In genomic region chr9:97386733-97387503, GRCh38 we compare ENCODE assay signal across 8 cellular contexts. TPM values are rescaled to one million over a fixed set of nuclear protein-coding genes. Genes with fewer than 3 reads are reported as not detected.
A peak's percentile ranks its signal among the peaks of the same experiment; 100 is the strongest.
DNase-seq lines count a peak whose midpoint lies in the region; ATAC-seq and TF ChIP-seq lines count a peak whose summit lies in the region.

No MANE protein-coding gene starts in this region.

- CTCF ChIA-PET in CD4-positive, alpha-beta T cell (lab: Charles Lee), result interaction anchor here (1.2 kb wide), 1 partner anchor 228 kb away, joined by 3 read pairs; no protein-coding TSS in a partner anchor
- CTCF ChIA-PET in HCT116 (lab: Charles Lee), result interaction anchor here (1.0 to 2.2 kb wide), 4 partner anchors 11 to 247 kb away, joined by 3 to 5 read pairs (median 4); partner anchors contain the start of genes NCBP1 and TSTD2
- CTCF ChIA-PET in activated CD8-positive, alpha-beta T cell treated with anti-CD3 and anti-CD28 coated beads, Interleukin-2, amount 10 ng/mL, durations not matched to agents 7 days and 5 days (lab: Charles Lee), result interaction anchor here (0.6 to 4.5 kb wide), 30 partner anchors 9 to 535 kb away, joined by 3 to 41 read pairs (median 4); partner anchors contain the start of gene TDRD7

- POLR2A ChIA-PET in CD4-positive, alpha-beta T cell (lab: Charles Lee), result no interaction called here
- POLR2A ChIA-PET in HCT116 (lab: Charles Lee), result no interaction called here
- POLR2A ChIA-PET in activated CD8-positive, alpha-beta T cell treated with anti-CD3 and anti-CD28 coated beads, Interleukin-2, amount 10 ng/mL, durations not matched to agents 7 days and 5 days (lab: Charles Lee), result no interaction called here

- H2AFZ ChIP-seq in HCT116 (ENCODE audit: low read depth, low read length, poor library complexity, severe bottlenecking), result no peak overlapping the region

- no peaks in the 10 kb centered on the region for H3K4me1 Mint-ChIP-seq in CD4-positive, alpha-beta T cell (ENCODE audit: low read depth)
- peaks cover 21% of the 10 kb centered on the region for H3K4me1 Mint-ChIP-seq in activated CD8-positive, alpha-beta T cell treated with anti-CD3 and anti-CD28 coated beads, Interleukin-2, amount 10 ng/mL, durations not matched to agents 7 days and 5 days (ENCODE audit: low read depth)
- peaks cover 0 to 18% of the 10 kb centered on the region in 2 donors for H3K4me1 Mint-ChIP-seq in effector memory CD8-positive, alpha-beta T cell (ENCODE audit: low read depth in 2 of 2)

- no peaks in the 10 kb centered on the region for H3K36me3 ChIP-seq in HCT116 (ENCODE audit: control insufficient read depth in 1 of 2, insufficient read depth in 2 of 2, low read length in 2 of 2)

- no TSS peak for BruUV-seq in HCT116 (replicated peaks; lab: Mats Ljungman, UMichigan)

- H3K27me3 Mint-ChIP-seq in CD4-positive, alpha-beta T cell, result peaks cover 23% of the 10 kb centered on the region
- peaks cover 23% of the 10 kb centered on the region for H3K27me3 Mint-ChIP-seq in activated CD8-positive, alpha-beta T cell treated with anti-CD3 and anti-CD28 coated beads, Interleukin-2, amount 10 ng/mL, durations not matched to agents 7 days and 5 days (ENCODE audit: low read depth)
- peaks cover 13 to 51% of the 10 kb centered on the region in 2 donors for H3K27me3 Mint-ChIP-seq in effector memory CD8-positive, alpha-beta T cell

- no peaks in the 10 kb centered on the region for H3K9me3 Mint-ChIP-seq in CD4-positive, alpha-beta T cell
- no peaks in the 10 kb centered on the region for H3K9me3 Mint-ChIP-seq in activated CD8-positive, alpha-beta T cell treated with anti-CD3 and anti-CD28 coated beads, Interleukin-2, amount 10 ng/mL, durations not matched to agents 7 days and 5 days (ENCODE audit: insufficient read depth)
- no peaks in the 10 kb centered on the region for H3K9me3 Mint-ChIP-seq in effector memory CD8-positive, alpha-beta T cell

- no peaks in the 10 kb centered on the region for H3K79me2 ChIP-seq in HCT116 (ENCODE audit: insufficient read depth, low read length)

- ATAC-seq in CD4-positive, alpha-beta T cell (ENCODE audit: poor library complexity), result peak; percentile 72
- ATAC-seq in HCT116 (peak; percentile 85), GM21526 (IDR thresholded peaks at IDR 0.05; ENCODE audit: low FRiP score, unreplicated experiment) (no peak)
- ATAC-seq in activated CD8-positive, alpha-beta T cell treated with anti-CD3 and anti-CD28 coated beads, Interleukin-2, amount 10 ng/mL, durations not matched to agents 7 days and 5 days, result peak; percentile 77
- ATAC-seq in effector memory CD8-positive, alpha-beta T cell (replicated peaks), result peak; percentile 74

- peak; percentile 31 to 76 (median 54) for DNase-seq in CD4-positive, alpha-beta T cell
- peak; percentile 22 for DNase-seq in HCT116 (ENCODE audit: low read depth, low spot score)
- peak; percentile 13 for DNase-seq in NCI-H526 treated with DMSO at 0.1 percent for 48 hours (lab: John Stamatoyannopoulos, UW)
- peak; percentile 80 for DNase-seq in activated CD8-positive, alpha-beta T cell treated with anti-CD3 and anti-CD28 coated beads, Interleukin-2, amount 10 ng/mL, durations not matched to agents 7 days and 5 days
- peak; percentile 71 to 75 (median 72) for DNase-seq in effector memory CD8-positive, alpha-beta T cell
- DNase-seq in medulla oblongata (ENCODE audit: extremely low spot score), result peak; percentile 68
- DNase-seq in stimulated activated CD8-positive, alpha-beta memory T cell treated with anti-CD3 and anti-CD28 coated beads, Interleukin-15, amount 100 ng/mL, for 1 hour (ENCODE audit: low read depth), result peak; percentile 56

- peak overlapping the region; percentile 11; the same call in 1 of the 2 replicates for H3K4me2 ChIP-seq in HCT116 (ENCODE audit: low read length)

- H3K4me1 ChIP-seq in HCT116 (ENCODE audit: control insufficient read depth in 1 of 2, insufficient read depth in 2 of 2, low read length in 2 of 2), result peaks cover 3 to 19% of the 10 kb centered on the region in 2 experiments; a peak in 3 of 4 replicates

- RAD21 ChIA-PET in HCT116 (lab: Charles Lee; ENCODE audit: low non-redundant PET in 1 of 2, low total read pairs in 2 of 2, uncharacterized antibody in 2 of 2, unreplicated experiment in 2 of 2), result no interaction called here

- H3K9me3 ChIP-seq in CD4-positive, alpha-beta T cell (ENCODE audit: control insufficient read depth, low read length), result no peaks in the 10 kb centered on the region
- H3K9me3 ChIP-seq in HCT116 (ENCODE audit: control insufficient read depth in 1 of 2, insufficient read depth in 1 of 2, low read depth in 1 of 2, low read length in 2 of 2), result no peaks in the 10 kb centered on the region

- no peak overlapping the region for H3K4me3 ChIP-seq in HCT116 (replicated peaks in 1 of 2; ENCODE audit: low read depth in 1 of 2, low read length in 2 of 2)

- no peak overlapping the region for H3K27ac ChIP-seq in CD4-positive, alpha-beta T cell (ENCODE audit: low read depth, low read length)
- H3K27ac ChIP-seq in HCT116 (ENCODE audit: low read depth, low read length), result no peak overlapping the region

- intact Hi-C loops in CD4-positive, alpha-beta T cell (cut with DNase I, micrococcal nuclease), result no loop called here
- intact Hi-C loops in HCT116 (cut with micrococcal nuclease), result loop anchor here (1.0 kb wide), 2 partner anchors 211 to 228 kb away; no protein-coding TSS in a partner anchor

- peak; percentile 93 for TF ChIP-seq RAD21 in HCT116 (IDR thresholded peaks at IDR 0.05; ENCODE audit: low read depth)

- H3K9ac ChIP-seq in HCT116 (ENCODE audit: low read length), result no peak overlapping the region

- H3K36me3 Mint-ChIP-seq in CD4-positive, alpha-beta T cell (ENCODE audit: low read depth), result no peaks in the 10 kb centered on the region
- H3K36me3 Mint-ChIP-seq in activated CD8-positive, alpha-beta T cell treated with anti-CD3 and anti-CD28 coated beads, Interleukin-2, amount 10 ng/mL, durations not matched to agents 7 days and 5 days (ENCODE audit: low read depth), result no peaks in the 10 kb centered on the region
- peaks cover 8% of the 10 kb centered on the region for H3K36me3 Mint-ChIP-seq in effector memory CD8-positive, alpha-beta T cell (ENCODE audit: insufficient read depth)

- H4K20me1 ChIP-seq in HCT116 (ENCODE audit: insufficient read depth), result no peaks in the 10 kb centered on the region

- no peak for TF ChIP-seq POLR2A in HCT116 (IDR thresholded peaks at IDR 0.05; ENCODE audit: borderline replicate concordance, extremely low read depth, insufficient read depth, insufficient read length)

- no peak overlapping the region for H3K27ac Mint-ChIP-seq in CD4-positive, alpha-beta T cell
- H3K27ac Mint-ChIP-seq in activated CD8-positive, alpha-beta T cell treated with anti-CD3 and anti-CD28 coated beads, Interleukin-2, amount 10 ng/mL, durations not matched to agents 7 days and 5 days, result peak overlapping the region; percentile 52
- H3K27ac Mint-ChIP-seq in effector memory CD8-positive, alpha-beta T cell, result peak overlapping the region in 1 of 2 donors; percentile 72

- H3K9me2 ChIP-seq in HCT116 (ENCODE audit: insufficient read depth), result no peaks in the 10 kb centered on the region

- TF ChIP-seq CTCF in CD4-positive, alpha-beta T cell (IDR thresholded peaks at IDR 0.05), result peak; percentile 97
- TF ChIP-seq CTCF in HCT116 (IDR thresholded peaks at IDR 0.05 in 2 of 3, conservative IDR thresholded peaks at IDR 0.05 in 1 of 3; ENCODE audit: borderline replicate concordance in 1 of 3, insufficient read depth in 1 of 3, low read depth in 2 of 3, low read length in 2 of 3), result peak; percentile 77 to 99 (median 96)

- peaks cover 3% of the 10 kb centered on the region for H3K27me3 ChIP-seq in CD4-positive, alpha-beta T cell (ENCODE audit: control insufficient read depth, insufficient read depth, low read length)
- H3K27me3 ChIP-seq in HCT116 (ENCODE audit: insufficient read depth, low read length), result no peaks in the 10 kb centered on the region

- H3K4me3 Mint-ChIP-seq in CD4-positive, alpha-beta T cell, result no peak overlapping the region
- no peak overlapping the region for H3K4me3 Mint-ChIP-seq in activated CD8-positive, alpha-beta T cell treated with anti-CD3 and anti-CD28 coated beads, Interleukin-2, amount 10 ng/mL, durations not matched to agents 7 days and 5 days
- peak overlapping the region in 1 of 2 donors; percentile 17 for H3K4me3 Mint-ChIP-seq in effector memory CD8-positive, alpha-beta T cell

TF ChIP-seq in HCT116, 20 proteins besides CTCF, POLR2A, EP300 and RAD21:
- peak; percentile 87 for TF ChIP-seq REST (IDR thresholded peaks at IDR 0.05; ENCODE audit: low read depth)
- no peak for TF ChIP-seq EZH2 (IDR thresholded peaks at IDR 0.05)

RNA-seq across cellular contexts. Expression of gene TDRD7, which starts 25.0 kb away (rescaled TPM):
- 1 to 10 TPM; 3.3 to 3.6 TPM for total RNA-seq in CD4-positive, alpha-beta T cell
- total RNA-seq in HCT116 (2021; ENCODE audit: unreplicated experiment), result 8.0 TPM
- polyA plus RNA-seq in HCT116 (2012), result 4.7 and 5.6 TPM in 2 replicates
- 1 to 10 TPM; 9.3 to 9.6 TPM for total RNA-seq in activated CD8-positive, alpha-beta T cell treated with anti-CD3 and anti-CD28 coated beads, Interleukin-2, amount 10 ng/mL, durations not matched to agents 7 days and 5 days

Comparison
In these comparisons a context has a peak if more than half of its experiments do, and no peak if none do; other contexts are left out.
1. DNase-seq: peak in every context shown above with its lines; median percentile 80 in activated CD8-positive, alpha-beta T cell treated with anti-CD3 and anti-CD28 coated beads, Interleukin-2, amount 10 ng/mL, durations not matched to agents 7 days and 5 days; 72 in effector memory CD8-positive, alpha-beta T cell; 68 in medulla oblongata; 56 in stimulated activated CD8-positive, alpha-beta memory T cell treated with anti-CD3 and anti-CD28 coated beads, Interleukin-15, amount 100 ng/mL, for 1 hour; 54 in CD4-positive, alpha-beta T cell; 22 in HCT116; 13 in NCI-H526 treated with DMSO at 0.1 percent for 48 hours.